Comparison of ENCODE assay signal across 35 cellular contexts in the genomic region with DNA sequence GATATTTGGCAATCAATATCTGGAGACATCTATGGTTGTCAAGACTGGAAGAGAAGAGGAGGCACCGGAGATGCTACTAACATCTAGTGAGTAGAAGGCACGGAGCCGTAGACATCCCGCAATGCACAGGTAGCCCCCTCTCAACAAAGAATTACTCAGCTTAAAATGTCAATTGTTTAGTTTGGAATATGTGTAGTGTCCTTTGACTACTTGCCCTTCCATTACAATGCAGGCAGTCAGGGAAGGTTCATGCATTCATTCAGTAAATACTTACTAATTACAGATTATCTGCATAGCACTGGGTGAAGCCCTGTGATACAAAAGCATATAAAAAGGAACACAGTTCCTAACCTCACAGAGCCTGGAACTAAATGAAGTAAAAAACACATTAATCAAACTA.
"Had no signal": no experiment of that assay in that cellular context is flagged by ENCODE, and none has a peak within 500 bp of the region (broad histone marks: within the 10 kb centered on the region; RNA-seq: fewer than 3 reads in every experiment).

No MANE protein-coding gene starts in this region.

- H3K4me3 Mint-ChIP-seq: activated B cell treated with CpG ODN at 0.5 μM for 24 hours; activated CD4-positive, alpha-beta memory T cell treated with anti-CD3 and anti-CD28 coated beads for 36 hours; activated CD4-positive, alpha-beta T cell treated with anti-CD3 and anti-CD28 coated beads, Interleukin-2, amount 10 ng/mL, durations not matched to agents 24 days and 14 days; activated CD8-positive, alpha-beta T cell treated with anti-CD3 and anti-CD28 coated beads for 36 hours; activated naive CD4-positive, alpha-beta T cell treated with anti-CD3 and anti-CD28 coated beads for 36 hours; activated naive CD8-positive, alpha-beta T cell treated with anti-CD3 and anti-CD28 coated beads for 36 hours; activated T-cell treated with anti-CD3 and anti-CD28 coated beads, Interleukin-2, amount 50 U/mL, for 4 hours; activated T-cell treated with anti-CD3 and anti-CD28 coated beads, Interleukin-2, amount 50 U/mL, for 72 hours; activated T-helper 1 cell treated with anti-CD3 and anti-CD28 coated beads, Interleukin-12 subunit alpha, Interleukin-12 subunit beta, Interleukin-2, Interleukin-4 antibody, amounts not matched to agents 30 ng/mL and 10 ng/mL and 1 ng/mL, durations not matched to agents 14 hours and 24 hours and 36 hours; activated T-helper 17 cell treated with anti-CD3 and anti-CD28 coated beads, Interleukin-2, amount 50 U/mL, for 72 hours; central memory CD8-positive, alpha-beta T cell; T-helper 1 cell treated with Interleukin-12 subunit alpha and Interleukin-12 subunit beta and Interleukin-4 antibody, amounts not matched to agents 30 μg/mL and 1 μg/mL, for 36 hours; T-helper 2 cell treated with Interferon-gamma antibody and Interleukin-4, amounts not matched to agents 5 μg/mL and 100 μg/mL, for 36 hours had no signal

- H3K27me3 ChIP-seq: adrenal gland, body of pancreas, brain microvascular endothelial cell, breast epithelium had no signal

- H3K9me3 Mint-ChIP-seq: activated naive CD8-positive, alpha-beta T cell treated with anti-CD3 and anti-CD28 coated beads for 36 hours; activated T-cell treated with anti-CD3 and anti-CD28 coated beads, Interleukin-2, amount 50 U/mL, for 4 hours; T-helper 1 cell treated with Interleukin-12 subunit alpha and Interleukin-12 subunit beta and Interleukin-4 antibody, amounts not matched to agents 30 μg/mL and 1 μg/mL, for 36 hours had no signal

- H3K4me1 Mint-ChIP-seq: activated B cell treated with CpG ODN at 0.5 μM for 24 hours; activated CD4-positive, alpha-beta T cell treated with anti-CD3 and anti-CD28 coated beads, Interleukin-2, amount 10 ng/mL, durations not matched to agents 24 days and 14 days; activated naive CD8-positive, alpha-beta T cell treated with anti-CD3 and anti-CD28 coated beads for 36 hours; activated T-helper 17 cell treated with anti-CD3 and anti-CD28 coated beads, Interleukin-2, amount 50 U/mL, for 72 hours; central memory CD8-positive, alpha-beta T cell had no signal

- H3K27ac Mint-ChIP-seq: activated B cell treated with CpG ODN at 0.5 μM for 24 hours; activated CD4-positive, alpha-beta memory T cell treated with anti-CD3 and anti-CD28 coated beads for 36 hours; activated CD4-positive, alpha-beta T cell treated with anti-CD3 and anti-CD28 coated beads, Interleukin-2, amount 10 ng/mL, durations not matched to agents 24 days and 14 days; activated CD8-positive, alpha-beta T cell treated with anti-CD3 and anti-CD28 coated beads for 36 hours; activated naive CD4-positive, alpha-beta T cell treated with anti-CD3 and anti-CD28 coated beads for 36 hours; activated naive CD4-positive, alpha-beta T cell treated with anti-CD3 and anti-CD28 coated beads, Interleukin-2, amount 50 U/mL, for 72 hours; activated naive CD8-positive, alpha-beta T cell treated with anti-CD3 and anti-CD28 coated beads for 36 hours; activated T-cell treated with anti-CD3 and anti-CD28 coated beads, Interleukin-2, amount 50 U/mL, for 72 hours; activated T-helper 1 cell treated with anti-CD3 and anti-CD28 coated beads, Interleukin-12 subunit alpha, Interleukin-12 subunit beta, Interleukin-2, Interleukin-4 antibody, amounts not matched to agents 30 ng/mL and 10 ng/mL and 1 ng/mL, durations not matched to agents 14 hours and 24 hours and 36 hours; activated T-helper 17 cell treated with anti-CD3 and anti-CD28 coated beads, Interleukin-2, amount 50 U/mL, for 72 hours; T-helper 1 cell treated with Interleukin-12 subunit alpha and Interleukin-12 subunit beta and Interleukin-4 antibody, amounts not matched to agents 30 μg/mL and 1 μg/mL, for 36 hours; T-helper 2 cell treated with Interferon-gamma antibody and Interleukin-4, amounts not matched to agents 5 μg/mL and 100 μg/mL, for 36 hours had no signal

- H3K27me3 Mint-ChIP-seq: activated B cell treated with CpG ODN at 0.5 μM for 24 hours; activated CD4-positive, alpha-beta memory T cell treated with anti-CD3 and anti-CD28 coated beads for 36 hours; activated CD4-positive, alpha-beta T cell treated with anti-CD3 and anti-CD28 coated beads, Interleukin-2, amount 10 ng/mL, durations not matched to agents 24 days and 14 days; activated CD8-positive, alpha-beta T cell treated with anti-CD3 and anti-CD28 coated beads for 36 hours; activated naive CD8-positive, alpha-beta T cell treated with anti-CD3 and anti-CD28 coated beads for 36 hours; activated T-helper 17 cell treated with anti-CD3 and anti-CD28 coated beads, Interleukin-2, amount 50 U/mL, for 72 hours; central memory CD8-positive, alpha-beta T cell had no signal

- H3K36me3 Mint-ChIP-seq: activated CD4-positive, alpha-beta memory T cell treated with anti-CD3 and anti-CD28 coated beads for 36 hours; activated naive CD4-positive, alpha-beta T cell treated with anti-CD3 and anti-CD28 coated beads, Interleukin-2, amount 50 U/mL, for 72 hours; activated naive CD8-positive, alpha-beta T cell treated with anti-CD3 and anti-CD28 coated beads for 36 hours had no signal

- H3K9me3 ChIP-seq: adrenal gland, body of pancreas, breast epithelium had no signal

- H3K4me1 ChIP-seq: adrenal gland, body of pancreas, breast epithelium had no signal

- DNase-seq: activated B cell treated with CpG ODN at 0.5 μM for 24 hours; activated CD4-positive, alpha-beta memory T cell treated with anti-CD3 and anti-CD28 coated beads for 36 hours; activated CD4-positive, alpha-beta T cell treated with anti-CD3 and anti-CD28 coated beads for 4 hours; activated CD4-positive, alpha-beta T cell treated with anti-CD3 and anti-CD28 coated beads, Interleukin-2, amount 10 ng/mL, durations not matched to agents 24 days and 14 days; activated CD4-positive, alpha-beta T cell treated with anti-CD3 and anti-CD28 coated beads, Interleukin-2, amount 50 U/mL, for 1 hour; activated CD4-positive, alpha-beta T cell treated with anti-CD3 and anti-CD28 coated beads, Interleukin-2, amount 50 U/mL, for 4 hours; activated CD4-positive, CD25-positive, alpha-beta regulatory T cell treated with anti-CD3 and anti-CD28 coated beads, Interleukin-2, amount 50 U/mL, for 72 hours; activated CD8-positive, alpha-beta memory T cell treated with anti-CD3 and anti-CD28 coated beads, Interleukin-2, amount 50 U/mL, for 4 hours; activated CD8-positive, alpha-beta T cell treated with anti-CD3 and anti-CD28 coated beads for 36 hours; activated effector memory CD4-positive, alpha-beta T cell treated with anti-CD3 and anti-CD28 coated beads, Interleukin-2, amount 50 U/mL, for 16 hours; activated gamma-delta T cell treated with Interleukin-2 at 50 U/mL for 16 hours; activated naive CD4-positive, alpha-beta T cell; activated naive CD4-positive, alpha-beta T cell treated with anti-CD3 and anti-CD28 coated beads for 36 hours; activated naive CD4-positive, alpha-beta T cell treated with anti-CD3 and anti-CD28 coated beads, Interleukin-2, amount 50 U/mL, for 16 hours; activated naive CD8-positive, alpha-beta T cell treated with anti-CD3 and anti-CD28 coated beads for 36 hours; activated T-cell treated with anti-CD3 and anti-CD28 coated beads for 4 hours; activated T-cell treated with anti-CD3 and anti-CD28 coated beads, Interleukin-2, amount 50 U/mL, for 1 hour; activated T-cell treated with anti-CD3 and anti-CD28 coated beads, Interleukin-2, amount 50 U/mL, for 4 hours; activated T-cell treated with anti-CD3 and anti-CD28 coated beads, Interleukin-2, amount 50 U/mL, for 72 hours; adrenal gland; amniotic stem cell; aorta; body of pancreas; brain microvascular endothelial cell; cerebellar nuclear complex; T-helper 2 cell; T-helper 9 cell; WERI-Rb-1 had no signal

- ATAC-seq: activated CD8-positive, alpha-beta T cell treated with anti-CD3 and anti-CD28 coated beads for 36 hours; activated naive CD4-positive, alpha-beta T cell treated with anti-CD3 and anti-CD28 coated beads, Interleukin-2, amount 50 U/mL, for 72 hours; activated T-cell treated with anti-CD3 and anti-CD28 coated beads, Interleukin-2, amount 50 U/mL, for 4 hours; activated T-cell treated with anti-CD3 and anti-CD28 coated beads, Interleukin-2, amount 50 U/mL, for 72 hours; activated T-helper 17 cell treated with anti-CD3 and anti-CD28 coated beads, Interleukin-2, amount 50 U/mL, for 72 hours; body of pancreas had no signal

- H3K27ac ChIP-seq: adrenal gland, body of pancreas, brain microvascular endothelial cell, breast epithelium, WERI-Rb-1 had no signal
